8 cellular contexts compared by ENCODE assay signal in genomic region chr1:155511391-155511790, GRCh38. TPM values are rescaled to one million over a fixed set of nuclear protein-coding genes. Genes with fewer than 3 reads are reported as not detected.
DNase-seq lines count a peak whose midpoint lies in the region; TF ChIP-seq lines count a peak whose summit lies in the region.
"Not testable (repeated sequence)": the region's sequence is repeated elsewhere in the genome, so short reads cannot be mapped to it uniquely, and the experiment has no call there.

No MANE protein-coding gene starts in this region.

- not testable (repeated sequence) for H3K4me3 Mint-ChIP-seq in CD4-positive, alpha-beta memory T cell; mesothelial cell of epicardium; nephron progenitor cell

- not testable (repeated sequence) for H3K4me3 ChIP-seq in ACC112 (ENCODE audit: low read depth, low read length); CD4-positive, alpha-beta memory T cell (ENCODE audit: low read length in 2 of 2); HEK293 (ENCODE audit: low read depth, low read length); SU-DHL-6 (ENCODE audit: insufficient read depth, low read length, poor library complexity, severe bottlenecking); epithelial cell of esophagus (ENCODE audit: low read length); transverse colon

- POLR2A ChIA-PET in CD4-positive, alpha-beta memory T cell (lab: Charles Lee; ENCODE audit: partially characterized antibody); HEK293 (lab: Yijun Ruan, JAX): not testable (repeated sequence)

- in situ Hi-C loops in transverse colon (cut with MboI; ENCODE audit: low pct_ligation_motif_present in 1 of 4, low pct_unique_long_range_greater_than_20kb in 1 of 4, low sequenced_read_pairs in 3 of 4): not testable (repeated sequence)

- not testable (repeated sequence) for H3K27me3 ChIP-seq in ACC112 (ENCODE audit: insufficient read depth, low read length); CD4-positive, alpha-beta memory T cell (ENCODE audit: insufficient read depth, low read length); SU-DHL-6 (ENCODE audit: low read length); transverse colon

- H3K27ac Mint-ChIP-seq in CD4-positive, alpha-beta memory T cell: peak overlapping the region in 6 of 7 donors; percentile 4 to 53 (median 32)
- H3K27ac Mint-ChIP-seq in mesothelial cell of epicardium (peak overlapping the region; percentile 36), nephron progenitor cell (peak overlapping the region; percentile 69)

- not testable (repeated sequence) for H3K27me3 Mint-ChIP-seq in CD4-positive, alpha-beta memory T cell; mesothelial cell of epicardium (ENCODE audit: low read depth); nephron progenitor cell (ENCODE audit: low read depth, poor library complexity)

- peaks cover 61% of the 10 kb centered on the region for H3K79me2 ChIP-seq in ACC112 (ENCODE audit: control insufficient read depth, insufficient read depth, low read length, unreplicated experiment)
- peaks cover 98% of the 10 kb centered on the region for H3K79me2 ChIP-seq in SU-DHL-6 (ENCODE audit: insufficient read depth, low read length)

- TF ChIP-seq EP300 in transverse colon (IDR thresholded peaks at IDR 0.05; ENCODE audit: low read depth): not testable (repeated sequence)

- not testable (repeated sequence) for TF ChIP-seq CTCF in HEK293 (tag by site-specific recombination; IDR thresholded peaks at IDR 0.05); SU-DHL-6 (IDR thresholded peaks at IDR 0.05; ENCODE audit: insufficient read depth, low read length, poor library complexity, severe bottlenecking); epithelial cell of esophagus (IDR thresholded peaks at IDR 0.05; ENCODE audit: insufficient read depth, low read depth, low read length, missing control alignments); mesothelial cell of epicardium (IDR thresholded peaks at IDR 0.05; ENCODE audit: unreplicated experiment); nephron progenitor cell (IDR thresholded peaks at IDR 0.05); transverse colon (IDR thresholded peaks at IDR 0.05)

- H2AFZ ChIP-seq in ACC112 (ENCODE audit: low read length, unreplicated experiment); SU-DHL-6 (ENCODE audit: low read depth, low read length, severe bottlenecking): not testable (repeated sequence)

- peaks cover 17% of the 10 kb centered on the region for H3K4me1 ChIP-seq in ACC112 (ENCODE audit: control insufficient read depth, insufficient read depth, low read length, unreplicated experiment)
- peaks cover 47% of the 10 kb centered on the region for H3K4me1 ChIP-seq in CD4-positive, alpha-beta memory T cell (ENCODE audit: insufficient read depth, low read length)
- H3K4me1 ChIP-seq in HEK293 (ENCODE audit: control insufficient read depth, insufficient read depth, low read length): not testable (repeated sequence)
- H3K4me1 ChIP-seq in transverse colon: peaks cover 0 to 24% (median 4%) of the 10 kb centered on the region in 4 donors

- H3K4me2 ChIP-seq in SU-DHL-6 (ENCODE audit: low read depth, low read length, poor library complexity, severe bottlenecking): peak overlapping the region; percentile 37

- H3K9me3 Mint-ChIP-seq in CD4-positive, alpha-beta memory T cell; mesothelial cell of epicardium; nephron progenitor cell: not testable (repeated sequence)

- H3K27ac ChIP-seq in ACC112 (ENCODE audit: low read depth, low read length): peak overlapping the region; percentile 12
- H3K27ac ChIP-seq in CD4-positive, alpha-beta memory T cell (ENCODE audit: low read depth, low read length); HEK293 (ENCODE audit: extremely low read depth, low read depth, low read length); transverse colon: not testable (repeated sequence)
- peak overlapping the region; percentile 41; the same call in 1 of the 2 replicates for H3K27ac ChIP-seq in SU-DHL-6 (ENCODE audit: low read depth, low read length)

- CTCF ChIA-PET in CD4-positive, alpha-beta memory T cell (lab: Charles Lee; ENCODE audit: partially characterized antibody); HEK293 (lab: Yijun Ruan, JAX): not testable (repeated sequence)

- 49 to 81% methylated on average over 4 to 6 of the region's 6 CpGs for WGBS in transverse colon (ENCODE audit: low coverage in 1 of 2), 2 donors

- H3K36me3 ChIP-seq in ACC112 (ENCODE audit: insufficient read depth, low read length); CD4-positive, alpha-beta memory T cell (ENCODE audit: insufficient read depth, low read length); SU-DHL-6 (ENCODE audit: low read length); transverse colon: not testable (repeated sequence)
- peaks cover 0 to 13% of the 10 kb centered on the region in 2 experiments; a peak in 1 of 3 replicates for H3K36me3 ChIP-seq in HEK293 (ENCODE audit: control insufficient read depth in 2 of 2, insufficient read depth in 1 of 2, low read length in 2 of 2)

- H3F3A ChIP-seq in SU-DHL-6 (ENCODE audit: insufficient read depth): peaks cover 35% of the 10 kb centered on the region; the same call in 1 of the 2 replicates

- intact Hi-C loops in CD4-positive, alpha-beta memory T cell (cut with micrococcal nuclease); transverse colon (cut with DNase I; ENCODE audit: low total_unique reads): not testable (repeated sequence)

- not testable (repeated sequence) for H3K9me2 ChIP-seq in SU-DHL-6 (replicated peaks; ENCODE audit: insufficient read depth, low read length)

- TF ChIP-seq POLR2A in transverse colon (IDR thresholded peaks at IDR 0.05): not testable (repeated sequence)

- not testable (repeated sequence) for DNase-seq in CD4-positive, alpha-beta memory T cell; mesothelial cell of epicardium (ENCODE audit: low spot score in 2 of 2, unreplicated experiment in 2 of 2); nephron progenitor cell
- DNase-seq in epithelial cell of esophagus (ENCODE audit: low read depth) (peak; percentile 19), transverse colon (peak; percentile 33)

- H3K9ac ChIP-seq in SU-DHL-6 (ENCODE audit: low read length): not testable (repeated sequence)

- peaks cover 34 to 62% (median 48%) of the 10 kb centered on the region in 4 donors for H3K4me1 Mint-ChIP-seq in CD4-positive, alpha-beta memory T cell
- peaks cover 15% of the 10 kb centered on the region for H3K4me1 Mint-ChIP-seq in mesothelial cell of epicardium
- not testable (repeated sequence) for H3K4me1 Mint-ChIP-seq in nephron progenitor cell

- not testable (repeated sequence) for H4K20me1 ChIP-seq in SU-DHL-6 (ENCODE audit: low read depth, low read length)

- peaks cover 3 to 20% of the 10 kb centered on the region in 2 donors for H3K36me3 Mint-ChIP-seq in CD4-positive, alpha-beta memory T cell
- not testable (repeated sequence) for H3K36me3 Mint-ChIP-seq in mesothelial cell of epicardium
- H3K36me3 Mint-ChIP-seq in nephron progenitor cell (ENCODE audit: low read depth): peaks cover 39% of the 10 kb centered on the region

- H3K9me3 ChIP-seq in CD4-positive, alpha-beta memory T cell (ENCODE audit: control insufficient read depth in 1 of 2, low read length in 2 of 2); HEK293 (ENCODE audit: control insufficient read depth, insufficient read depth, low read depth, low read length); SU-DHL-6 (ENCODE audit: insufficient read depth, low read length); transverse colon: not testable (repeated sequence)

TF ChIP-seq in HEK293, 187 proteins besides CTCF, POLR2A, EP300 and RAD21:
- peak; percentile 72 for TF ChIP-seq KLF1 (tag by site-specific recombination; IDR thresholded peaks at IDR 0.05)
TF ChIP-seq in HEK293: peak in this region for 1; not testable (repeated sequence) for 186.

RNA-seq across cellular contexts. Expression of gene ASH1L, which starts 51.2 kb away (rescaled TPM):
- total RNA-seq in CD4-positive, alpha-beta memory T cell: 100 to 1,000 TPM; 105 to 107 TPM
- 10 to 100 TPM in 1 of 2 donors, 1 to 10 TPM in 1; 7.6 to 35.6 TPM for polyA plus RNA-seq in CD4-positive, alpha-beta memory T cell
- total RNA-seq in mesothelial cell of epicardium: 84.5 to 87.9 TPM (median 87.7 TPM) in 3 replicates
- total RNA-seq in transverse colon: 100 to 1,000 TPM in 2 of 4 donors, 10 to 100 TPM in 2; 47.4 to 206 (median 89.1) TPM
